ENCODE assay signal across 21 cellular contexts in the genomic region with DNA sequence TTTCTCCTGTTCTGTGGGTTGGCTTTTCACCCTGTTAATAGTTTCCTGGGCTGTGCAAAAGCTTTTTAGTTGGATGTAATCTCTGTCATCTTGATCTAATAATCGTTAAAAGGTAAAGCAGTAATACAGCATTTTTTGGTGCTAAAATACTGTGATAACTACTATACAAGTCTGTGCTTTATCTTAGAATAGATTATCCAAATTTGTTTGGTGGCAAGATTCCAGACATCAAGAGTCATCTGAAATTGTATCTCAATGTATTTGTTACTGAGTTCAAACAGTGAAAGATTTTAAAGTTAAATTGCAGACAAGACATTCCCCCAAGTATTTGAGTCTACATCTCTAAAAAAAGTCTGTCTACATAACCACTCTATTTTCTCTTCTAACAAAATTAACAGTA.
"Had no signal": no experiment of that assay in that cellular context is flagged by ENCODE, and none has a peak within 500 bp of the region (broad histone marks: within the 10 kb centered on the region; RNA-seq: fewer than 3 reads in every experiment).

No MANE protein-coding gene starts in this region.

- H3K27ac ChIP-seq: colonic mucosa, epithelial cell of prostate, lower lobe of right lung, ovary, WERI-Rb-1 had no signal

- DNase-seq: activated CD4-positive, alpha-beta T cell treated with anti-CD3 and anti-CD28 coated beads for 36 hours; activated CD4-positive, alpha-beta T cell treated with anti-CD3 and anti-CD28 coated beads, Interleukin-2, amount 50 U/mL, for 48 hours; activated gamma-delta T cell; activated naive CD8-positive, alpha-beta T cell treated with anti-CD3 and anti-CD28 coated beads, Interleukin-2, amount 10 ng/mL, durations not matched to agents 7 days and 5 days; amygdala; colonic mucosa; endodermal cell; hypothalamus; lower lobe of right lung; midbrain; ovary; stimulated activated CD4-positive, alpha-beta T cell treated with anti-CD3 and anti-CD28 coated beads, Interleukin-4, amount 100 ng/mL, for 24 hours; stimulated activated naive CD4-positive, alpha-beta T cell; T-helper 2 cell; WERI-Rb-1 had no signal

- H3K9me3 ChIP-seq: colonic mucosa, lower lobe of right lung, ovary had no signal

- H3K27ac Mint-ChIP-seq: activated CD4-positive, alpha-beta T cell treated with anti-CD3 and anti-CD28 coated beads for 36 hours; activated naive CD8-positive, alpha-beta T cell treated with anti-CD3 and anti-CD28 coated beads, Interleukin-2, amount 10 ng/mL, durations not matched to agents 7 days and 5 days; endodermal cell had no signal

- FAIRE-seq: frontal cortex, keratinocyte had no signal

- H3K9me3 Mint-ChIP-seq: activated naive CD8-positive, alpha-beta T cell treated with anti-CD3 and anti-CD28 coated beads, Interleukin-2, amount 10 ng/mL, durations not matched to agents 7 days and 5 days; brain; central memory CD8-positive, alpha-beta T cell; endodermal cell had no signal

- H3K27me3 ChIP-seq: colonic mucosa, ovary had no signal

- H3K36me3 Mint-ChIP-seq: activated naive CD8-positive, alpha-beta T cell treated with anti-CD3 and anti-CD28 coated beads, Interleukin-2, amount 10 ng/mL, durations not matched to agents 7 days and 5 days had no signal

- H3K4me3 ChIP-seq: colonic mucosa, lower lobe of right lung, ovary had no signal

- H3K4me1 ChIP-seq: colonic mucosa had no signal

- H3K27me3 Mint-ChIP-seq: activated CD4-positive, alpha-beta T cell treated with anti-CD3 and anti-CD28 coated beads for 36 hours; activated naive CD8-positive, alpha-beta T cell treated with anti-CD3 and anti-CD28 coated beads, Interleukin-2, amount 10 ng/mL, durations not matched to agents 7 days and 5 days; brain; central memory CD8-positive, alpha-beta T cell had no signal

- H3K4me3 Mint-ChIP-seq: activated CD4-positive, alpha-beta T cell treated with anti-CD3 and anti-CD28 coated beads for 36 hours; activated naive CD8-positive, alpha-beta T cell treated with anti-CD3 and anti-CD28 coated beads, Interleukin-2, amount 10 ng/mL, durations not matched to agents 7 days and 5 days; brain; central memory CD8-positive, alpha-beta T cell; endodermal cell had no signal

- ATAC-seq: activated CD4-positive, alpha-beta T cell treated with anti-CD3 and anti-CD28 coated beads for 36 hours; lower lobe of right lung; sciatic nerve had no signal

- H3K36me3 ChIP-seq: colonic mucosa, lower lobe of right lung, ovary, WERI-Rb-1 had no signal
